Comparison of ENCODE assay signal across 26 cellular contexts in genomic region chr2:170740660-170741059, GRCh38. TPM values are rescaled to one million over a fixed set of nuclear protein-coding genes. Genes with fewer than 3 reads are reported as not detected.
DNase-seq lines count a peak whose midpoint lies in the region; ATAC-seq, FAIRE-seq and TF ChIP-seq lines count a peak whose summit lies in the region.
"Had no signal": no experiment of that assay in that cellular context is flagged by ENCODE, and none has a peak within 500 bp of the region (broad histone marks: within the 10 kb centered on the region; RNA-seq: fewer than 3 reads in every experiment).

No MANE protein-coding gene starts in this region.

- no peak overlapping the region for H3K4me2 ChIP-seq in mammary epithelial cell (ENCODE audit: insufficient read depth, low read depth, low read length)
- peak overlapping the region; percentile 23; the same call in 1 of the 2 replicates for H3K4me2 ChIP-seq in K562 (ENCODE audit: insufficient read depth, low read length)
- H3K4me2 ChIP-seq: BLaER1 had no signal

- H3K9me1 ChIP-seq in K562 (ENCODE audit: control insufficient read depth, insufficient read depth, low read length), result no peaks in the 10 kb centered on the region

- H3K27me3 ChIP-seq in mammary epithelial cell (ENCODE audit: insufficient read depth, low read length) (no peaks in the 10 kb centered on the region), K562 (ENCODE audit: control insufficient read depth in 2 of 2, insufficient read depth in 2 of 2, low read length in 2 of 2) (no peaks in the 10 kb centered on the region), tibial artery (no peaks in the 10 kb centered on the region)
- H3K27me3 ChIP-seq: BLaER1 had no signal

- TF ChIP-seq RAD21 in K562 (CRISPR knock-in tag; conservative IDR thresholded peaks at IDR 0.05 in 1 of 2, IDR thresholded peaks at IDR 0.05 in 1 of 2), result no peak

- no peaks in the 10 kb centered on the region for H3K27me3 Mint-ChIP-seq in MCF 10A (ENCODE audit: insufficient read depth, unreplicated experiment)

- H4K20me1 ChIP-seq in mammary epithelial cell (ENCODE audit: insufficient read depth, low read length), result no peaks in the 10 kb centered on the region
- no peaks in the 10 kb centered on the region for H4K20me1 ChIP-seq in K562 (replicated peaks; ENCODE audit: control insufficient read depth, insufficient read depth, low read length)
- H4K20me1 ChIP-seq: BLaER1 had no signal

- DNase-seq in mammary epithelial cell, result no peak
- DNase-seq in MCF 10A (ENCODE audit: unreplicated experiment), result no peak
- DNase-seq in K562 (ENCODE audit: extremely low read depth in 1 of 4, low spot score in 3 of 4), result peak; percentile 60 to 85 (median 72)
- DNase-seq in inferior parietal cortex (ENCODE audit: extremely low spot score), result peak; percentile 12
- no peak for DNase-seq in NCI-H2196 treated with DMSO at 0.1 percent for 48 hours (lab: John Stamatoyannopoulos, UW; ENCODE audit: unreplicated experiment)
- DNase-seq in NCI-H524 (lab: John Stamatoyannopoulos, UW), result no peak
- DNase-seq in tibial artery, result no peak
- DNase-seq: ACHN; CD4-positive, alpha-beta T cell; DND-41; GOT3; MV-4-11; NCI-H1105 treated with DMSO at 0.1 percent for 48 hours; NCI-H2029 treated with DMSO at 0.1 percent for 48 hours; NCI-H2171; NCI-H526; PC-3; SHP77 treated with DMSO at 0.1 percent for 48 hours; SW 1271 had no signal

- H3K27ac ChIP-seq in mammary epithelial cell (ENCODE audit: insufficient read depth, low read depth, low read length), result no peak overlapping the region
- no peak overlapping the region for H3K27ac ChIP-seq in K562 (ENCODE audit: extremely low read depth, low read depth, low read length)
- H3K27ac ChIP-seq in tibial artery, result no peak overlapping the region
- H3K27ac ChIP-seq: 22Rv1, BLaER1, SK-N-MC had no signal

- H3K9me3 ChIP-seq in mammary epithelial cell (replicated peaks; ENCODE audit: insufficient read depth, low read length), result no peaks in the 10 kb centered on the region
- 0 out of 2 replicates have a peak, but pooled peaks cover 4% of the 10 kb centered on the region for H3K9me3 ChIP-seq in K562 (replicated peaks; ENCODE audit: control insufficient read depth, insufficient read depth, low read depth, low read length)
- peaks cover 0 to 4% (median 0%) of the 10 kb centered on the region in 3 donors for H3K9me3 ChIP-seq in tibial artery
- H3K9me3 ChIP-seq: BLaER1 had no signal

- CTCF ChIA-PET in mammary epithelial cell (lab: Charles Lee; ENCODE audit: low non-redundant PET) (no interaction called here), MCF 10A (lab: Yijun Ruan, JAX) (interaction anchor here (0.6 to 2.8 kb wide), 4 partner anchors 9 to 386 kb away, joined by 3 to 11 read pairs (median 4); partner anchors contain the start of gene ERICH2), K562 (lab: Yijun Ruan, JAX; ENCODE audit: low intra/inter-chr PET ratio) (no interaction called here)

- H3K36me3 ChIP-seq in mammary epithelial cell (ENCODE audit: insufficient read depth, low read length) (no peaks in the 10 kb centered on the region), K562 (ENCODE audit: control insufficient read depth, insufficient read depth, low read length) (no peaks in the 10 kb centered on the region), tibial artery (no peaks in the 10 kb centered on the region)
- H3K36me3 ChIP-seq: BLaER1 had no signal

- intact Hi-C loops in mammary epithelial cell (cut with micrococcal nuclease) (no loop called here), MCF 10A (cut with micrococcal nuclease) (no loop called here), K562 (cut with micrococcal nuclease) (no loop called here), tibial artery (cut with DNase I; ENCODE audit: low total_unique reads) (no loop called here)

- ATAC-seq in K562 (peak; percentile 68), GM18520 (IDR thresholded peaks at IDR 0.05; ENCODE audit: unreplicated experiment) (no peak)
- ATAC-seq: PC-3 had no signal

- no peaks in the 10 kb centered on the region for H3K36me3 Mint-ChIP-seq in MCF 10A (ENCODE audit: insufficient read depth, unreplicated experiment)

- TF ChIP-seq EP300 in K562 (IDR thresholded peaks at IDR 0.05; ENCODE audit: low read length), result no peak

- BruUV-seq in mammary epithelial cell (replicated peaks; lab: Mats Ljungman, UMichigan), result no TSS peak
- no TSS peak for BruUV-seq in MCF 10A (replicated peaks; lab: Mats Ljungman, UMichigan)
- no TSS peak for BruUV-seq in K562 (replicated peaks; lab: Mats Ljungman, UMichigan)

- TF ChIP-seq CTCF in mammary epithelial cell (conservative IDR thresholded peaks at IDR 0.05 in 1 of 2, IDR thresholded peaks at IDR 0.05 in 1 of 2; ENCODE audit: extremely low read depth in 1 of 2, insufficient read depth in 1 of 2, low read depth in 1 of 2, low read length in 2 of 2) (no peak), MCF 10A (IDR thresholded peaks at IDR 0.05; ENCODE audit: unreplicated experiment) (no peak), K562 (IDR thresholded peaks at IDR 0.05 in 2 of 3, conservative IDR thresholded peaks at IDR 0.05 in 1 of 3; ENCODE audit: insufficient read depth in 2 of 3, low read depth in 1 of 3, low read length in 3 of 3) (no peak), tibial artery (IDR thresholded peaks at IDR 0.05) (no peak)

- peak overlapping the region; percentile 42 for H2AFZ ChIP-seq in mammary epithelial cell (ENCODE audit: low read depth, low read length)
- peak overlapping the region; percentile 69 for H2AFZ ChIP-seq in K562 (ENCODE audit: low read depth, low read length)

- H3K79me2 ChIP-seq in mammary epithelial cell (ENCODE audit: insufficient read depth, low read length), result no peaks in the 10 kb centered on the region
- 0 out of 3 replicates have a peak, but pooled peaks cover 2% of the 10 kb centered on the region for H3K79me2 ChIP-seq in K562 (ENCODE audit: control insufficient read depth, insufficient read depth, low read length)

- no peak overlapping the region for H3K27ac Mint-ChIP-seq in MCF 10A (ENCODE audit: low read depth, unreplicated experiment)
- H3K27ac Mint-ChIP-seq: CD4-positive, alpha-beta T cell had no signal

- no peak overlapping the region for H3K4me3 Mint-ChIP-seq in MCF 10A (ENCODE audit: unreplicated experiment)
- H3K4me3 Mint-ChIP-seq: CD4-positive, alpha-beta T cell had no signal

- in situ Hi-C loops in mammary epithelial cell (cut with MboI; ENCODE audit: low sequenced_read_pairs in 2 of 2) (no loop called here), K562 (cut with MboI) (no loop called here)

- dilution Hi-C loops in mammary epithelial cell (cut with HindIII; ENCODE audit: low sequenced_read_pairs), result no loop called here

- TF ChIP-seq POLR2A in K562 (conservative IDR thresholded peaks at IDR 0.05), result no peak

- POLR2A ChIA-PET in MCF 10A (lab: Yijun Ruan, JAX) (no interaction called here), K562 (lab: Yijun Ruan, JAX) (interaction anchor here (0.6 to 1.6 kb wide), 3 partner anchors 23 to 50 kb away, joined by 3 to 5 read pairs (median 3); no protein-coding TSS in a partner anchor)

- H3K4me1 Mint-ChIP-seq in MCF 10A (ENCODE audit: insufficient read depth, unreplicated experiment), result peaks cover 31% of the 10 kb centered on the region

- H3K4me1 ChIP-seq in mammary epithelial cell (ENCODE audit: insufficient read depth, low read length) (peaks cover 25% of the 10 kb centered on the region), K562 (replicated peaks in 1 of 2; ENCODE audit: control insufficient read depth in 2 of 2, insufficient read depth in 2 of 2, low read length in 2 of 2) (peaks cover 33 to 49% of the 10 kb centered on the region in 2 experiments; a peak in 4 of 5 replicates), tibial artery (no peaks in the 10 kb centered on the region)
- H3K4me1 ChIP-seq: BLaER1 had no signal

- H3K9ac ChIP-seq in mammary epithelial cell (ENCODE audit: insufficient read depth, low read length), result no peak overlapping the region
- H3K9ac ChIP-seq in K562 (ENCODE audit: insufficient read depth in 1 of 2, low read depth in 2 of 2, low read length in 2 of 2), result peak overlapping the region; percentile 15 to 53; a peak in 3 of 4 replicates
- H3K9ac ChIP-seq: BLaER1 had no signal

- no peaks in the 10 kb centered on the region for H3K9me3 Mint-ChIP-seq in MCF 10A (ENCODE audit: unreplicated experiment)
- H3K9me3 Mint-ChIP-seq: CD4-positive, alpha-beta T cell had no signal

- H3K4me3 ChIP-seq in mammary epithelial cell (replicated peaks in 1 of 3; ENCODE audit: insufficient read depth in 1 of 3, low read depth in 2 of 3, low read length in 3 of 3) (no peak overlapping the region), K562 (no peak overlapping the region), tibial artery (no peak overlapping the region)
- H3K4me3 ChIP-seq: BLaER1, SK-N-MC had no signal

- 64% methylated on average over 4 of the region's 4 CpGs for WGBS in mammary epithelial cell (ENCODE audit: low coverage, missing lambda C conversion rate)
- 18% methylated on average over 4 of the region's 4 CpGs for WGBS in K562 (ENCODE audit: insufficient coverage, low coverage, missing lambda C conversion rate)

- FAIRE-seq in K562 (lab: Jason Lieb, UNC), result peak; percentile 64
- FAIRE-seq: GM12891 had no signal

RNA-seq across cellular contexts. Expression of gene SP5, which starts 25.5 kb away (rescaled TPM):
- total RNA-seq in mammary epithelial cell (not detected), MCF 10A (2022) (not detected in 2 replicates), K562 (2014; rRNA removed) (0.59 and 0.65 TPM in 2 replicates), K562 (2014; rRNA removed; fragmentation: Illumina TruSeq; extraction: Trizol) (0.07 TPM in 1 of 2 replicates, not detected in the other), K562 (2015; rRNA removed; fragmentation: Illumina TruSeq; extraction: Trizol) (0.25 and 0.30 TPM in 2 replicates), K562 (2021) (1.7 and 1.8 TPM in 2 replicates)
- polyA plus RNA-seq in mammary epithelial cell (not detected), K562 (2011; rRNA removed) (0.06 and 0.31 TPM in 2 replicates), K562 (2014; fragmentation: Illumina TruSeq; extraction: Trizol) (not detected in 2 replicates), K562 (2014; fragmentation: Nextera tagmentation; extraction: Ambion mirVana) (under 1 TPM; 0.03 TPM), K562 (2014; rRNA removed) (0.67 and 0.99 TPM in 2 replicates)
- not detected for polyA minus RNA-seq in mammary epithelial cell
- total RNA-seq in K562 (2011; cell fraction: chromatin; rRNA removed; ENCODE audit: low replicate concordance), result not detected in 2 replicates
- total RNA-seq in K562 (2011; cell fraction: nucleolus; rRNA removed), result 0.26 TPM in 1 of 2 replicates, not detected in the other
- total RNA-seq in K562 (2011; cell fraction: nucleoplasm; rRNA removed), result 0.31 TPM in 1 of 2 replicates, not detected in the other
- 0.22 and 0.57 TPM in 2 replicates for polyA plus RNA-seq in K562 (2011; cell fraction: cytosol; rRNA removed)
- polyA plus RNA-seq in K562 (2011; cell fraction: nucleus; rRNA removed), result 0.24 and 0.46 TPM in 2 replicates
- 0.78 and 1.1 TPM in 2 replicates for polyA plus RNA-seq in K562 (2012)
- 0.09 TPM in 1 of 2 replicates, not detected in the other for polyA minus RNA-seq in K562 (2011; rRNA and poly(A)+ RNA removed)
- polyA minus RNA-seq in K562 (2011; cell fraction: cytosol; rRNA and poly(A)+ RNA removed), result not detected in 2 replicates
- 0.27 and 1.1 TPM in 2 replicates for polyA minus RNA-seq in K562 (2011; cell fraction: nucleus; rRNA and poly(A)+ RNA removed)
- total RNA-seq: CD4-positive, alpha-beta T cell; G401; RPMI7951 had no signal

RNA-seq across cellular contexts. Expression of gene ERICH2, which starts 29.5 kb away (rescaled TPM):
- total RNA-seq in mammary epithelial cell (1 to 10 TPM; 1.7 to 2.4 TPM), MCF 10A (2022) (7.2 and 22.4 TPM in 2 replicates), K562 (2014; rRNA removed) (1.1 and 1.2 TPM in 2 replicates), K562 (2014; rRNA removed; fragmentation: Illumina TruSeq; extraction: Trizol) (1.2 and 2.4 TPM in 2 replicates), K562 (2015; rRNA removed; fragmentation: Illumina TruSeq; extraction: Trizol) (1.2 and 1.6 TPM in 2 replicates), K562 (2021) (1.2 and 1.3 TPM in 2 replicates)
- polyA plus RNA-seq in mammary epithelial cell (0.20 TPM), K562 (2011; rRNA removed) (1.5 and 1.8 TPM in 2 replicates), K562 (2014; fragmentation: Illumina TruSeq; extraction: Trizol) (1.1 and 1.6 TPM in 2 replicates), K562 (2014; fragmentation: Nextera tagmentation; extraction: Ambion mirVana) (1 to 10 TPM in 1 of 2 experiments, under 1 TPM in 1; 0.85 to 1.0 TPM), K562 (2014; rRNA removed) (1.4 and 1.8 TPM in 2 replicates)
- polyA minus RNA-seq in mammary epithelial cell, result not detected
- total RNA-seq in K562 (2011; cell fraction: chromatin; rRNA removed; ENCODE audit: low replicate concordance), result not detected in 2 replicates
- total RNA-seq in K562 (2011; cell fraction: nucleolus; rRNA removed), result not detected in 2 replicates
- not detected in 2 replicates for total RNA-seq in K562 (2011; cell fraction: nucleoplasm; rRNA removed)
- 0.12 TPM in 1 of 2 replicates, not detected in the other for polyA plus RNA-seq in K562 (2011; cell fraction: cytosol; rRNA removed)
- 0.36 TPM in 1 of 2 replicates, not detected in the other for polyA plus RNA-seq in K562 (2011; cell fraction: nucleus; rRNA removed)
- polyA plus RNA-seq in K562 (2012), result 3.3 and 13.0 TPM in 2 replicates
- 0.66 and 0.70 TPM in 2 replicates for polyA minus RNA-seq in K562 (2011; rRNA and poly(A)+ RNA removed)
- polyA minus RNA-seq in K562 (2011; cell fraction: cytosol; rRNA and poly(A)+ RNA removed), result not detected in 2 replicates
- polyA minus RNA-seq in K562 (2011; cell fraction: nucleus; rRNA and poly(A)+ RNA removed), result 0.89 TPM in 1 of 2 replicates, not detected in the other
- total RNA-seq: CD4-positive, alpha-beta T cell; RPMI7951 had no signal

Comparison
In these comparisons a context has a peak if more than half of its experiments do, and no peak if none do; other contexts are left out.
1. DNase-seq: peak in K562 (4 of 4) and inferior parietal cortex (single experiment); none in mammary epithelial cell (single experiment), MCF 10A (single experiment), NCI-H2196 treated with DMSO at 0.1 percent for 48 hours (single experiment), NCI-H524 (0 of 2) and tibial artery (0 of 2).